ENCODE assay signal across 8 cellular contexts in genomic region chr11:65366340-65366773, GRCh38. TPM values are rescaled to one million over a fixed set of nuclear protein-coding genes. Genes with fewer than 3 reads are reported as not detected.
A peak's percentile ranks its signal among the peaks of the same experiment; 100 is the strongest.
DNase-seq lines count a peak whose midpoint lies in the region; ATAC-seq and TF ChIP-seq lines count a peak whose summit lies in the region.

No MANE protein-coding gene starts in this region.

- H3K9ac ChIP-seq in duodenal mucosa (ENCODE audit: low read depth in 1 of 2, low read length in 2 of 2): peak overlapping the region; percentile 23 to 57

- H3K36me3 ChIP-seq in duodenal mucosa (ENCODE audit: control insufficient read depth in 1 of 2, insufficient read depth in 2 of 2, low read length in 2 of 2) (no peaks in the 10 kb centered on the region), upper lobe of right lung (no peaks in the 10 kb centered on the region)

- POLR2A ChIA-PET in RWPE1 (lab: Yijun Ruan, JAX; ENCODE audit: low non-redundant PET): interaction anchor here (0.5 kb wide), 1 partner anchor 10 kb away, joined by 4 read pairs; no protein-coding TSS in a partner anchor

- peak; percentile 87 for ATAC-seq in upper lobe of right lung

- H3K27ac ChIP-seq in RWPE1: peak overlapping the region; percentile 42; the same call in 1 of the 2 replicates
- H3K27ac ChIP-seq in duodenal mucosa (ENCODE audit: low read depth, low read length): peak overlapping the region; percentile 1
- H3K27ac ChIP-seq in upper lobe of right lung: no peak overlapping the region

- H3K4me1 ChIP-seq in duodenal mucosa (ENCODE audit: control insufficient read depth in 1 of 2, insufficient read depth in 2 of 2, low read length in 2 of 2): peaks cover 14 to 15% of the 10 kb centered on the region in 2 donors
- peaks cover 9% of the 10 kb centered on the region for H3K4me1 ChIP-seq in upper lobe of right lung

- intact Hi-C loops in upper lobe of right lung (cut with DNase I): no loop called here

- peak; percentile 87 for TF ChIP-seq CTCF in RWPE1 (conservative IDR thresholded peaks at IDR 0.05; ENCODE audit: low read depth)
- peak; percentile 82 for TF ChIP-seq CTCF in upper lobe of right lung (IDR thresholded peaks at IDR 0.05)

- peak; percentile 34 for DNase-seq in stimulated activated CD4-positive, alpha-beta T cell treated with anti-CD3 and anti-CD28 coated beads, Interleukin-15, amount 100 ng/mL, for 24 hours
- DNase-seq in stimulated activated CD4-positive, alpha-beta T cell treated with anti-CD3 and anti-CD28 coated beads, Interleukin-2, amount 100 ng/mL, for 48 hours: no peak
- DNase-seq in NCI-H1048 (lab: John Stamatoyannopoulos, UW) (peak; percentile 64), RWPE1 (ENCODE audit: low spot score) (peak; percentile 80), medulla oblongata (ENCODE audit: extremely low spot score) (peak; percentile 86), upper lobe of right lung (no peak)
- DNase-seq in activated CD8-positive, alpha-beta memory T cell treated with anti-CD3 and anti-CD28 coated beads, Interleukin-2, amount 50 U/mL, for 4 hours: no peak

- H3K4me3 ChIP-seq in duodenal mucosa (ENCODE audit: low read depth in 1 of 2, low read length in 2 of 2) (peak overlapping the region; percentile 32 to 36), upper lobe of right lung (no peak overlapping the region)

- H3K27me3 ChIP-seq in duodenal mucosa (ENCODE audit: control insufficient read depth in 1 of 2, insufficient read depth in 2 of 2, low read length in 2 of 2) (no peaks in the 10 kb centered on the region), upper lobe of right lung (no peaks in the 10 kb centered on the region)

- CTCF ChIA-PET in RWPE1 (lab: Yijun Ruan, JAX): no interaction called here

- H3K9me3 ChIP-seq in duodenal mucosa (ENCODE audit: control insufficient read depth in 1 of 2, low read length in 2 of 2) (no peaks in the 10 kb centered on the region), upper lobe of right lung (no peaks in the 10 kb centered on the region)

RNA-seq across cellular contexts. Expression of gene TIGD3, which starts 11.8 kb away (rescaled TPM):
- total RNA-seq in upper lobe of right lung: 0.43 TPM

RNA-seq across cellular contexts. Expression of gene SLC25A45, which starts 16.1 kb away (rescaled TPM):
- 11.5 TPM for total RNA-seq in upper lobe of right lung

RNA-seq across cellular contexts. Expression of gene FRMD8, which starts 20.1 kb away (rescaled TPM):
- 37.1 TPM for total RNA-seq in upper lobe of right lung

RNA-seq across cellular contexts. Expression of gene DPF2, which starts 32.7 kb away (rescaled TPM):
- total RNA-seq in upper lobe of right lung: 53.7 TPM

RNA-seq across cellular contexts. Expression of gene CDC42EP2, which starts 51.7 kb away (rescaled TPM):
- total RNA-seq in upper lobe of right lung: 27.5 TPM

Comparison
In these comparisons a context has a peak if more than half of its experiments do, and no peak if none do; other contexts are left out.
1. DNase-seq: peak in stimulated activated CD4-positive, alpha-beta T cell treated with anti-CD3 and anti-CD28 coated beads, Interleukin-15, amount 100 ng/mL, for 24 hours (single experiment), NCI-H1048 (single experiment), RWPE1 (single experiment) and medulla oblongata (single experiment); none in stimulated activated CD4-positive, alpha-beta T cell treated with anti-CD3 and anti-CD28 coated beads, Interleukin-2, amount 100 ng/mL, for 48 hours (0 of 2), upper lobe of right lung (single experiment) and activated CD8-positive, alpha-beta memory T cell treated with anti-CD3 and anti-CD28 coated beads, Interleukin-2, amount 50 U/mL, for 4 hours (single experiment).